34 cellular contexts compared by ENCODE assay signal in genomic region chr17:8089728-8090127, GRCh38. TPM values are rescaled to one million over a fixed set of nuclear protein-coding genes. Genes with fewer than 3 reads are reported as not detected.
"Had no signal": no experiment of that assay in that cellular context is flagged by ENCODE, and none has a peak within 500 bp of the region (broad histone marks: within the 10 kb centered on the region; RNA-seq: fewer than 3 reads in every experiment).

No MANE protein-coding gene starts in this region.

- H3K4me3 ChIP-seq: coronary artery, dorsolateral prefrontal cortex, esophagus squamous epithelium, gastrocnemius medialis, heart right ventricle, left lung, lower lobe of right lung, mucosa of descending colon had no signal

- FAIRE-seq: colon, endometrium, islet of Langerhans, keratinocyte had no signal

- H3K36me3 Mint-ChIP-seq: mesothelial cell of epicardium had no signal

- H3K4me1 Mint-ChIP-seq: endodermal cell, mesothelial cell of epicardium had no signal

- H3K4me1 ChIP-seq: gastrocnemius medialis, heart right ventricle, left lung, lower lobe of right lung had no signal

- DNase-seq: dermis blood vessel endothelial cell; dorsolateral prefrontal cortex; effector CD8-positive, alpha-beta T cell; effector memory CD8-positive, alpha-beta T cell; endodermal cell; erythroblast; esophagus squamous epithelium; foreskin fibroblast; foreskin melanocyte; gastrocnemius medialis; glutamatergic neuron; head of caudate nucleus; heart right ventricle; hippocampal formation; left cardiac atrium; left ventricle myocardium superior; lower lobe of right lung; mesenchymal stem cell; mucosa of descending colon had no signal

- H3K9me3 Mint-ChIP-seq: effector memory CD8-positive, alpha-beta T cell; endodermal cell; mesothelial cell of epicardium had no signal

- H3K4me3 Mint-ChIP-seq: effector memory CD8-positive, alpha-beta T cell; endodermal cell; mesothelial cell of epicardium had no signal

- ATAC-seq: effector memory CD8-positive, alpha-beta T cell; esophagus mucosa; gastrocnemius medialis; heart right ventricle; left cardiac atrium; left lung; left ventricle myocardium superior; lower lobe of right lung; mucosa of descending colon had no signal

- H3K36me3 ChIP-seq: esophagus squamous epithelium, gastrocnemius medialis, heart right ventricle, left lung, lower lobe of right lung had no signal

- H3K27ac ChIP-seq: coronary artery, dorsolateral prefrontal cortex, epithelial cell of prostate, esophagus squamous epithelium, gastrocnemius medialis, heart right ventricle, left lung, lower lobe of right lung had no signal

- H3K9me3 ChIP-seq: esophagus squamous epithelium, gastrocnemius medialis, heart right ventricle, left lung, lower lobe of right lung, mucosa of descending colon had no signal

- H3K27ac Mint-ChIP-seq: effector memory CD8-positive, alpha-beta T cell; endodermal cell; mesothelial cell of epicardium had no signal

RNA-seq across cellular contexts. Expression of gene ALOX12B, which starts 2.2 kb away (rescaled TPM):
- total RNA-seq: dermis blood vessel endothelial cell, gastrocnemius medialis, glomerular endothelial cell, heart right ventricle, left cardiac atrium, left ventricle myocardium superior, lower lobe of right lung, lung microvascular endothelial cell, mesenteric fat pad, mesothelial cell of epicardium had no signal
- polyA plus RNA-seq: heart right ventricle had no signal

RNA-seq across cellular contexts. Expression of gene ALOXE3, which starts 28.6 kb away (rescaled TPM):
- total RNA-seq: dermis blood vessel endothelial cell, gastrocnemius medialis, glomerular endothelial cell, heart right ventricle, left cardiac atrium, left ventricle myocardium superior, lower lobe of right lung, lung microvascular endothelial cell, mesenteric fat pad, mucosa of descending colon, myocyte had no signal

RNA-seq across cellular contexts. Expression of gene HES7, which starts 34.2 kb away (rescaled TPM):
- total RNA-seq: dermis blood vessel endothelial cell, esophagus squamous epithelium, gastrocnemius medialis, glomerular endothelial cell, kidney epithelial cell, left ventricle myocardium superior, lower leg skin, lung microvascular endothelial cell, mesenteric fat pad had no signal

RNA-seq across cellular contexts. Expression of gene ALOX15B, which starts 50.9 kb away (rescaled TPM):
- total RNA-seq: dermis blood vessel endothelial cell, endodermal cell, glomerular endothelial cell, left ventricle myocardium superior, lung microvascular endothelial cell, mesothelial cell of epicardium, myocyte had no signal
